In the genomic region with DNA sequence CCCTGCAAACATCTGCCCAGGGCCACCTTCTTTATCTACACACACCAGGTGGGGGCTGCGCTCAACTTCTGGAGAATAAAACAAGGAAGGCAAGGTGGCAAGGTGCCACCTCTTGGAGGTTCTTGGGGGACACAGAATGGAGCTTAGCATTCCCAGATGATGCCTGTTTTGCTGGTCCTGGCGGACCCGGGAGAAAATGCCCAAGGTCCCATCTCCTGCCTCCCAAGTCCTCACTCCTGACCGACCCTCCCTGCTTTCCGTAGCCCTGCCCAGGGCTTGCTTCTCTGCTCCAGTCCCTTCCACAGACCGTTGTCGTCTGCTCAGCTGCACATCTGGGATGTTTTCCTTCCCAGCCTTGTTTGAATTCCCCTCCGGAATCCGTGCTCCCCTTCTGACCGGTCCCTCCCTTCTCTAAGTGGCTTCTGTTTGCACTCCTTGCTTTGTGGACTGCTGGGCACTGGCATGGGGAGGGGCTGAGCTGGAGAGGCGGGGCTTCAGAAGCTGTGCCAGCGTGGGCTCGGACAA, we compare ENCODE assay signal across 8 cellular contexts. TPM values are rescaled to one million over a fixed set of nuclear protein-coding genes. Genes with fewer than 3 reads are reported as not detected.
A peak's percentile ranks its signal among the peaks of the same experiment; 100 is the strongest.
DNase-seq lines count a peak whose midpoint lies in the region; TF ChIP-seq lines count a peak whose summit lies in the region.

No MANE protein-coding gene starts in this region.

- no peak for TF ChIP-seq CTCF in RWPE1 (conservative IDR thresholded peaks at IDR 0.05; ENCODE audit: low read depth)
- no peak for TF ChIP-seq CTCF in fibroblast of the aortic adventitia (IDR thresholded peaks at IDR 0.05; ENCODE audit: insufficient read depth, low read length)
- no peak for TF ChIP-seq CTCF in lower leg skin (IDR thresholded peaks at IDR 0.05)

- DNase-seq in RWPE1 (ENCODE audit: low spot score) (no peak), fibroblast of the aortic adventitia (ENCODE audit: low read depth) (no peak), lower leg skin (ENCODE audit: low spot score in 2 of 2) (no peak), T-helper 9 cell (no peak), DMS79 (lab: John Stamatoyannopoulos, UW) (no peak)
- no peak for DNase-seq in central memory CD4-positive, alpha-beta T cell

- POLR2A ChIA-PET in RWPE1 (lab: Yijun Ruan, JAX; ENCODE audit: low non-redundant PET) = no interaction called here

- CTCF ChIA-PET in RWPE1 (lab: Yijun Ruan, JAX) = interaction anchor here (0.5 kb wide), 1 partner anchor 143 kb away, joined by 3 read pairs; no protein-coding TSS in a partner anchor

- peak overlapping the region; percentile 47; the same call in 1 of the 2 replicates for H3K4me3 ChIP-seq in GM08714 (ENCODE audit: low read length)
- H3K4me3 ChIP-seq in fibroblast of the aortic adventitia (ENCODE audit: low read depth, low read length) = peak overlapping the region; percentile 71
- peak overlapping the region; percentile 60 for H3K4me3 ChIP-seq in rectal smooth muscle tissue (ENCODE audit: low read length)
- no peak overlapping the region for H3K4me3 ChIP-seq in lower leg skin (ENCODE audit: low read depth, poor library complexity, severe bottlenecking)

- 22 to 23% methylated on average over 13 of the region's 13 CpGs for WGBS in lower leg skin, 2 donors

- H3K4me1 ChIP-seq in rectal smooth muscle tissue (ENCODE audit: control insufficient read depth, insufficient read depth, low read length) = peaks cover 5% of the 10 kb centered on the region

- H3K9ac ChIP-seq in rectal smooth muscle tissue (ENCODE audit: low read length) = no peak overlapping the region

- H3K27me3 ChIP-seq in rectal smooth muscle tissue (ENCODE audit: control insufficient read depth, insufficient read depth, low read length) = no peaks in the 10 kb centered on the region

- intact Hi-C loops in lower leg skin (cut with DNase I; ENCODE audit: low total_unique reads) = no loop called here

- H3K27ac ChIP-seq in RWPE1 (peak overlapping the region; percentile 88), rectal smooth muscle tissue (ENCODE audit: low read depth, low read length) (no peak overlapping the region)

- H3K36me3 ChIP-seq in rectal smooth muscle tissue (ENCODE audit: control insufficient read depth, insufficient read depth, low read length) = no peaks in the 10 kb centered on the region

- no peak for TF ChIP-seq POLR2A in lower leg skin (IDR thresholded peaks at IDR 0.05)

RNA-seq across cellular contexts. Expression of gene ITPR3, which starts 13.1 kb away (rescaled TPM):
- total RNA-seq in fibroblast of the aortic adventitia (ENCODE audit: low replicate concordance) (13.4 and 91.2 TPM in 2 replicates), lower leg skin (100 to 1,000 TPM; 161 to 265 (median 197) TPM)

RNA-seq across cellular contexts. Expression of gene BAK1, which starts 54.2 kb away (rescaled TPM):
- total RNA-seq in fibroblast of the aortic adventitia (ENCODE audit: low replicate concordance) (5.2 and 9.9 TPM in 2 replicates), lower leg skin (10 to 100 TPM; 19.7 to 26.6 (median 22.2) TPM)
